Comparison of ENCODE assay signal across 20 cellular contexts in genomic region chr13:73300718-73301425, GRCh38.
DNase-seq lines count a peak whose midpoint lies in the region; ATAC-seq, FAIRE-seq and TF ChIP-seq lines count a peak whose summit lies in the region.
"Had no signal": no experiment of that assay in that cellular context is flagged by ENCODE, and none has a peak within 500 bp of the region (broad histone marks: within the 10 kb centered on the region; RNA-seq: fewer than 3 reads in every experiment).

No MANE protein-coding gene starts in this region.

- no peak overlapping the region for H3K4me3 Mint-ChIP-seq in naive thymus-derived CD4-positive, alpha-beta T cell
- H3K4me3 Mint-ChIP-seq in CD4-positive, alpha-beta memory T cell = no peak overlapping the region
- H3K4me3 Mint-ChIP-seq: IgD-negative memory B cell had no signal

- H3K27ac Mint-ChIP-seq in naive thymus-derived CD4-positive, alpha-beta T cell = no peak overlapping the region
- H3K27ac Mint-ChIP-seq in CD4-positive, alpha-beta memory T cell = peak overlapping the region in 1 of 7 donors; percentile 80
- H3K27ac Mint-ChIP-seq: IgD-negative memory B cell had no signal

- TF ChIP-seq CTCF in pancreas (IDR thresholded peaks at IDR 0.05) = no peak

- no peak overlapping the region for H3K4me3 ChIP-seq in pancreas
- no peak overlapping the region for H3K4me3 ChIP-seq in naive thymus-derived CD4-positive, alpha-beta T cell (ENCODE audit: low read length)
- no peak overlapping the region for H3K4me3 ChIP-seq in CD4-positive, alpha-beta memory T cell (ENCODE audit: low read length in 2 of 2)
- H3K4me3 ChIP-seq: BLaER1 treated with 17β-estradiol and CSF1 and Interleukin-3, amounts not matched to agents 10 nM and 100 nM had no signal

- no peaks in the 10 kb centered on the region for H3K36me3 ChIP-seq in pancreas
- H3K36me3 ChIP-seq in naive thymus-derived CD4-positive, alpha-beta T cell (ENCODE audit: control insufficient read depth in 2 of 3, insufficient read depth in 3 of 3, low read length in 3 of 3) = no peaks in the 10 kb centered on the region
- no peaks in the 10 kb centered on the region for H3K36me3 ChIP-seq in CD4-positive, alpha-beta memory T cell (ENCODE audit: insufficient read depth, low read length)
- H3K36me3 ChIP-seq: BLaER1 treated with 17β-estradiol and CSF1 and Interleukin-3, amounts not matched to agents 10 nM and 100 nM had no signal

- peaks cover 0 to 7% (median 0%) of the 10 kb centered on the region in 3 donors for H3K4me1 ChIP-seq in pancreas
- H3K4me1 ChIP-seq in naive thymus-derived CD4-positive, alpha-beta T cell (ENCODE audit: control insufficient read depth in 2 of 2, insufficient read depth in 2 of 2, low read length in 2 of 2) = no peaks in the 10 kb centered on the region
- H3K4me1 ChIP-seq in CD4-positive, alpha-beta memory T cell (ENCODE audit: insufficient read depth, low read length) = no peaks in the 10 kb centered on the region
- H3K4me1 ChIP-seq: BLaER1 treated with 17β-estradiol and CSF1 and Interleukin-3, amounts not matched to agents 10 nM and 100 nM had no signal

- FAIRE-seq in colon (lab: Jason Lieb, UNC) (peak; percentile 38), pancreas (lab: Jason Lieb, UNC) (peak; percentile 41)
- FAIRE-seq: H54 had no signal

- POLR2A ChIA-PET in naive thymus-derived CD4-positive, alpha-beta T cell (lab: Charles Lee) = interaction anchor here (0.7 kb wide), 1 partner anchor 224 kb away, joined by 4 read pairs; no protein-coding TSS in a partner anchor
- POLR2A ChIA-PET in CD4-positive, alpha-beta memory T cell (lab: Charles Lee; ENCODE audit: partially characterized antibody) = no interaction called here

- no peaks in the 10 kb centered on the region for H3K36me3 Mint-ChIP-seq in naive thymus-derived CD4-positive, alpha-beta T cell
- H3K36me3 Mint-ChIP-seq in CD4-positive, alpha-beta memory T cell = no peaks in the 10 kb centered on the region

- no peak overlapping the region for H3K27ac ChIP-seq in pancreas
- H3K27ac ChIP-seq in naive thymus-derived CD4-positive, alpha-beta T cell (ENCODE audit: low read depth, low read length) = no peak overlapping the region
- no peak overlapping the region for H3K27ac ChIP-seq in CD4-positive, alpha-beta memory T cell (ENCODE audit: low read depth, low read length)
- H3K27ac ChIP-seq: BLaER1 treated with 17β-estradiol and CSF1 and Interleukin-3, amounts not matched to agents 10 nM and 100 nM had no signal

- H3K27me3 Mint-ChIP-seq in naive thymus-derived CD4-positive, alpha-beta T cell = no peaks in the 10 kb centered on the region
- peaks cover 0 to 1% of the 10 kb centered on the region in 2 donors for H3K27me3 Mint-ChIP-seq in CD4-positive, alpha-beta memory T cell
- H3K27me3 Mint-ChIP-seq: IgD-negative memory B cell had no signal

- no peaks in the 10 kb centered on the region for H3K9me3 ChIP-seq in pancreas
- H3K9me3 ChIP-seq in naive thymus-derived CD4-positive, alpha-beta T cell (ENCODE audit: control insufficient read depth in 2 of 3, low read length in 3 of 3) = no peaks in the 10 kb centered on the region
- no peaks in the 10 kb centered on the region for H3K9me3 ChIP-seq in CD4-positive, alpha-beta memory T cell (ENCODE audit: control insufficient read depth in 1 of 2, low read length in 2 of 2)
- H3K9me3 ChIP-seq: BLaER1 treated with 17β-estradiol and CSF1 and Interleukin-3, amounts not matched to agents 10 nM and 100 nM had no signal

- no peaks in the 10 kb centered on the region for H3K4me1 Mint-ChIP-seq in naive thymus-derived CD4-positive, alpha-beta T cell
- H3K4me1 Mint-ChIP-seq in CD4-positive, alpha-beta memory T cell = peaks cover 0 to 6% (median 3%) of the 10 kb centered on the region in 4 donors
- H3K4me1 Mint-ChIP-seq: IgD-negative memory B cell had no signal

- H3K27me3 ChIP-seq in pancreas = no peaks in the 10 kb centered on the region
- no peaks in the 10 kb centered on the region for H3K27me3 ChIP-seq in naive thymus-derived CD4-positive, alpha-beta T cell (ENCODE audit: control insufficient read depth in 2 of 2, insufficient read depth in 2 of 2, low read length in 2 of 2)
- no peaks in the 10 kb centered on the region for H3K27me3 ChIP-seq in CD4-positive, alpha-beta memory T cell (ENCODE audit: insufficient read depth, low read length)
- H3K27me3 ChIP-seq: BLaER1 treated with 17β-estradiol and CSF1 and Interleukin-3, amounts not matched to agents 10 nM and 100 nM had no signal

- 60 to 62% methylated on average over 3 of the region's 3 CpGs for WGBS in pancreas, 2 donors

- DNase-seq in kidney tubule cell (ENCODE audit: low spot score) (peak; percentile 78), pancreas (no peak)
- no peak for DNase-seq in naive thymus-derived CD4-positive, alpha-beta T cell
- DNase-seq in CD4-positive, alpha-beta memory T cell = no peak
- DNase-seq: DND-41, GF-D8, NCI-H1417, NCI-H2029 treated with DMSO at 0.1 percent for 48 hours, NCI-H510A, NCI-H82, Right ventricle myocardium superior had no signal

- CTCF ChIA-PET in naive thymus-derived CD4-positive, alpha-beta T cell (lab: Charles Lee) = no interaction called here
- CTCF ChIA-PET in CD4-positive, alpha-beta memory T cell (lab: Charles Lee; ENCODE audit: partially characterized antibody) = no interaction called here

- intact Hi-C loops in pancreas (cut with DNase I) = no loop called here
- intact Hi-C loops in naive thymus-derived CD4-positive, alpha-beta T cell (cut with micrococcal nuclease) = no loop called here
- intact Hi-C loops in CD4-positive, alpha-beta memory T cell (cut with micrococcal nuclease) = no loop called here

- ATAC-seq in GM18909 (IDR thresholded peaks at IDR 0.05; ENCODE audit: poor library complexity, unreplicated experiment) (peak; percentile 51), pancreas (peak in 3 of 4 donors; percentile 60 to 78 (median 62)), HG03521 (IDR thresholded peaks at IDR 0.05; ENCODE audit: unreplicated experiment) (no peak)
- ATAC-seq in naive thymus-derived CD4-positive, alpha-beta T cell = no peak
- no peak for ATAC-seq in activated CD4-positive, CD25-positive, alpha-beta regulatory T cell treated with anti-CD3 and anti-CD28 coated beads, Interleukin-2, amount 50 U/mL, for 24 hours
- ATAC-seq: Panc1, SK-N-SH treated with all-trans-retinoic acid at 6 μM for 48 hours had no signal

- H3K9me3 Mint-ChIP-seq in naive thymus-derived CD4-positive, alpha-beta T cell = no peaks in the 10 kb centered on the region
- H3K9me3 Mint-ChIP-seq in CD4-positive, alpha-beta memory T cell = no peaks in the 10 kb centered on the region

Comparison
In these comparisons a context has a peak if more than half of its experiments do, and no peak if none do; other contexts are left out.
1. ATAC-seq: peak in GM18909 (single experiment) and pancreas (3 of 4); none in naive thymus-derived CD4-positive, alpha-beta T cell (single experiment), HG03521 (single experiment) and activated CD4-positive, CD25-positive, alpha-beta regulatory T cell treated with anti-CD3 and anti-CD28 coated beads, Interleukin-2, amount 50 U/mL, for 24 hours (0 of 2).